1 cellular context compared by ENCODE assay signal in genomic region chr11:33947918-33948317, GRCh38. TPM values are rescaled to one million over a fixed set of nuclear protein-coding genes. Genes with fewer than 3 reads are reported as not detected.
"Had no signal": no experiment of that assay in that cellular context is flagged by ENCODE, and none has a peak within 500 bp of the region (broad histone marks: within the 10 kb centered on the region; RNA-seq: fewer than 3 reads in every experiment).

No MANE protein-coding gene starts in this region.

RNA-seq across cellular contexts. Expression of gene LMO2, which starts 56.0 kb away (rescaled TPM):
- total RNA-seq: G401 had no signal
